In genomic region chr1:21439721-21440629, GRCh38 we compare ENCODE assay signal across 8 cellular contexts. TPM values are rescaled to one million over a fixed set of nuclear protein-coding genes. Genes with fewer than 3 reads are reported as not detected.
DNase-seq lines count a peak whose midpoint lies in the region; ATAC-seq and TF ChIP-seq lines count a peak whose summit lies in the region.

Gene NBPF3, plus strand, starts transcription at chr1:21440137. Its CDS starts 4,950 bp downstream, at chr1:21445087.

- H3K36me3 Mint-ChIP-seq in T-helper 1 cell treated with Interleukin-12 subunit alpha and Interleukin-12 subunit beta and Interleukin-4 antibody, amounts not matched to agents 30 μg/mL and 1 μg/mL, for 36 hours (ENCODE audit: low read depth): no peaks in the 10 kb centered on the region

- CTCF ChIA-PET in HEK293 (lab: Yijun Ruan, JAX): interaction anchor here (0.7 kb wide), 1 partner anchor 223 kb away, joined by 3 read pairs; no protein-coding TSS in a partner anchor

- H3K4me3 ChIP-seq in HEK293 (ENCODE audit: low read depth, low read length): peak within 1 kb of the TSS; percentile 67
- H3K4me3 ChIP-seq in psoas muscle: peak within 1 kb of the TSS; percentile 69
- H3K4me3 ChIP-seq in upper lobe of right lung: peak within 1 kb of the TSS; percentile 71

- peak within 1 kb of the TSS; percentile 71 for H3K27ac ChIP-seq in HEK293 (ENCODE audit: extremely low read depth, low read depth, low read length)
- H3K27ac ChIP-seq in psoas muscle: no peak within 1 kb of the TSS
- peak within 1 kb of the TSS; percentile 24 for H3K27ac ChIP-seq in upper lobe of right lung

- H3K27ac Mint-ChIP-seq in T-helper 1 cell treated with Interleukin-12 subunit alpha and Interleukin-12 subunit beta and Interleukin-4 antibody, amounts not matched to agents 30 μg/mL and 1 μg/mL, for 36 hours: peak within 1 kb of the TSS; percentile 82

- H3K4me3 Mint-ChIP-seq in T-helper 1 cell treated with Interleukin-12 subunit alpha and Interleukin-12 subunit beta and Interleukin-4 antibody, amounts not matched to agents 30 μg/mL and 1 μg/mL, for 36 hours: peak within 1 kb of the TSS; percentile 91

- H3K27me3 ChIP-seq in psoas muscle (ENCODE audit: insufficient read depth in 3 of 3, low read length in 2 of 3) (peaks cover 0 to 38% (median 6%) of the 10 kb centered on the region in 3 donors), upper lobe of right lung (no peaks in the 10 kb centered on the region)

- POLR2A ChIA-PET in HEK293 (lab: Yijun Ruan, JAX): no interaction called here

- H3K4me1 Mint-ChIP-seq in T-helper 1 cell treated with Interleukin-12 subunit alpha and Interleukin-12 subunit beta and Interleukin-4 antibody, amounts not matched to agents 30 μg/mL and 1 μg/mL, for 36 hours (ENCODE audit: low read depth): peaks cover 14% of the 10 kb centered on the region

- TF ChIP-seq CTCF in HEK293 (tag by site-specific recombination; IDR thresholded peaks at IDR 0.05): no peak
- TF ChIP-seq CTCF in psoas muscle (IDR thresholded peaks at IDR 0.05): no peak
- TF ChIP-seq CTCF in upper lobe of right lung (IDR thresholded peaks at IDR 0.05): no peak

- H3K36me3 ChIP-seq in HEK293 (ENCODE audit: control insufficient read depth in 2 of 2, insufficient read depth in 1 of 2, low read length in 2 of 2): peaks cover 0 to 5% of the 10 kb centered on the region in 2 experiments; a peak in 2 of 3 replicates
- no peaks in the 10 kb centered on the region for H3K36me3 ChIP-seq in psoas muscle (ENCODE audit: insufficient read depth in 1 of 2, low read depth in 1 of 2)
- H3K36me3 ChIP-seq in upper lobe of right lung: no peaks in the 10 kb centered on the region

- no peaks in the 10 kb centered on the region for H3K9me3 Mint-ChIP-seq in T-helper 1 cell treated with Interleukin-12 subunit alpha and Interleukin-12 subunit beta and Interleukin-4 antibody, amounts not matched to agents 30 μg/mL and 1 μg/mL, for 36 hours

- intact Hi-C loops in left ventricle myocardium superior (cut with micrococcal nuclease) (no loop called here), psoas muscle (cut with DNase I) (no loop called here), upper lobe of right lung (cut with DNase I) (no loop called here)

- peaks cover 43% of the 10 kb centered on the region for H3K27me3 Mint-ChIP-seq in T-helper 1 cell treated with Interleukin-12 subunit alpha and Interleukin-12 subunit beta and Interleukin-4 antibody, amounts not matched to agents 30 μg/mL and 1 μg/mL, for 36 hours (ENCODE audit: low read depth)

- 0 to 1% (median 0%) methylated on average over 64 to 87 of the region's 87 CpGs for WGBS in psoas muscle, 3 donors

- DNase-seq in EL (peak; percentile 89), NCI-H1092 treated with DMSO at 0.1 percent for 48 hours (lab: John Stamatoyannopoulos, UW) (peak; percentile 88), amygdala (lab: John Stamatoyannopoulos, UW) (peak in 54 of 56 donors; percentile 16 to 92 (median 70)), left ventricle myocardium superior (peak; percentile 94), psoas muscle (peak; percentile 89 to 93), upper lobe of right lung (peak; percentile 95)

- H3K4me1 ChIP-seq in HEK293 (ENCODE audit: control insufficient read depth, insufficient read depth, low read length) (0 out of 2 replicates have a peak, but pooled peaks cover 3% of the 10 kb centered on the region), psoas muscle (no peaks in the 10 kb centered on the region), upper lobe of right lung (no peaks in the 10 kb centered on the region)

- peak; percentile 100 for ATAC-seq in left ventricle myocardium superior
- ATAC-seq in psoas muscle: peak; percentile 75 to 100 (median 98)
- ATAC-seq in upper lobe of right lung: peak; percentile 97

- H3K9me3 ChIP-seq in HEK293 (ENCODE audit: control insufficient read depth, insufficient read depth, low read depth, low read length): no peaks in the 10 kb centered on the region
- H3K9me3 ChIP-seq in psoas muscle: no peaks in the 10 kb centered on the region
- no peaks in the 10 kb centered on the region for H3K9me3 ChIP-seq in upper lobe of right lung

TF ChIP-seq in HEK293, 187 proteins besides CTCF, POLR2A, EP300 and RAD21 (continues in another document):
- no peak for TF ChIP-seq ZNF571 (tag by site-specific recombination; IDR thresholded peaks at IDR 0.05)
- no peak for TF ChIP-seq ZNF624 (tag by site-specific recombination; IDR thresholded peaks at IDR 0.05)
- no peak for TF ChIP-seq BCL11B (tag by site-specific recombination; IDR thresholded peaks at IDR 0.05; ENCODE audit: low read depth)
- TF ChIP-seq KLF17 (tag by site-specific recombination; IDR thresholded peaks at IDR 0.05): 0 out of 2 replicates have a peak, but pooled peaks have one; percentile 47
- TF ChIP-seq GLIS1 (tag by site-specific recombination; IDR thresholded peaks at IDR 0.05): no peak
- 0 out of 2 replicates have a peak, but pooled peaks have one; percentile 33 for TF ChIP-seq ZNF394 (tag by site-specific recombination; IDR thresholded peaks at IDR 0.05; ENCODE audit: borderline replicate concordance)
- TF ChIP-seq ZNF16 (tag by site-specific recombination; IDR thresholded peaks at IDR 0.05; ENCODE audit: low read depth): no peak
- no peak for TF ChIP-seq ZNF354C (tag by site-specific recombination; IDR thresholded peaks at IDR 0.05; ENCODE audit: borderline replicate concordance, low read depth)
- TF ChIP-seq FEZF1 (tag by site-specific recombination; IDR thresholded peaks at IDR 0.05): no peak
- TF ChIP-seq REST (tag by site-specific recombination; IDR thresholded peaks at IDR 0.05): no peak
- TF ChIP-seq ZNF530 (tag by site-specific recombination; IDR thresholded peaks at IDR 0.05; ENCODE audit: low read depth): no peak
- no peak for TF ChIP-seq ZFHX2 (tag by site-specific recombination; conservative IDR thresholded peaks at IDR 0.05)
- no peak for TF ChIP-seq ZBTB49 (tag by site-specific recombination; IDR thresholded peaks at IDR 0.05; ENCODE audit: low read depth)
- TF ChIP-seq ZNF623 (tag by site-specific recombination; IDR thresholded peaks at IDR 0.05): no peak
- no peak for TF ChIP-seq GLI4 (tag by site-specific recombination; IDR thresholded peaks at IDR 0.05)
- TF ChIP-seq HOXC10 (CRISPR knock-in tag; IDR thresholded peaks at IDR 0.05): no peak
- no peak for TF ChIP-seq IKZF3 (tag by site-specific recombination; IDR thresholded peaks at IDR 0.05)
- TF ChIP-seq ZNF544 (tag by site-specific recombination; IDR thresholded peaks at IDR 0.05): no peak

RNA-seq across cellular contexts. Expression of gene NBPF3, which starts in this region (rescaled TPM):
- total RNA-seq in left ventricle myocardium superior: 4.2 TPM
- 1 to 10 TPM in 2 of 4 donors, under 1 TPM in 2; 0.79 to 1.9 (median 1.3) TPM for total RNA-seq in psoas muscle
- under 1 TPM; 0.10 to 0.96 (median 0.63) TPM for polyA plus RNA-seq in psoas muscle
- 6.7 TPM for total RNA-seq in upper lobe of right lung
